ENCODE assay signal across 26 cellular contexts in genomic region chrX:147079974-147080373, GRCh38.
DNase-seq lines count a peak whose midpoint lies in the region; ATAC-seq, FAIRE-seq and TF ChIP-seq lines count a peak whose summit lies in the region.
"Had no signal": no experiment of that assay in that cellular context is flagged by ENCODE, and none has a peak within 500 bp of the region (broad histone marks: within the 10 kb centered on the region; RNA-seq: fewer than 3 reads in every experiment).

No MANE protein-coding gene starts in this region.

- FAIRE-seq in HepG2 (lab: Jason Lieb, UNC) (no peak), astrocyte (lab: Jason Lieb, UNC) (peak; percentile 47), colon (lab: Jason Lieb, UNC) (peak; percentile 95), pancreas (lab: Jason Lieb, UNC) (peak; percentile 64)
- FAIRE-seq: G401.6, GM12891, GM19239 had no signal

- CTCF ChIA-PET in HepG2 (lab: Yijun Ruan, JAX; ENCODE audit: low intra/inter-chr PET ratio, low total read pairs), result no interaction called here

- no peak for DNase-seq in HepG2 (ENCODE audit: low spot score)
- no peak for DNase-seq in right lobe of liver
- DNase-seq in astrocyte (ENCODE audit: low read depth), result no peak
- no peak for DNase-seq in pancreas
- no peak for DNase-seq in cardiac septum (ENCODE audit: low spot score)
- no peak for DNase-seq in pons (ENCODE audit: low spot score)
- DNase-seq in DMS53 treated with DMSO at 0.1 percent for 48 hours (lab: John Stamatoyannopoulos, UW; ENCODE audit: unreplicated experiment), result no peak
- DNase-seq: ACHN; BE2C; C1 segment of cervical spinal cord; CD4-positive, alpha-beta memory T cell; CD4-positive, CD25-positive, alpha-beta regulatory T cell; CD8-positive, alpha-beta memory T cell; COR-L47; DMS 273 treated with DMSO at 0.1 percent for 48 hours; DMS153; DMS53; DMS79 treated with DMSO at 0.1 percent for 48 hours; GF-D8 had no signal

- H3K27me3 Mint-ChIP-seq in astrocyte (ENCODE audit: low read depth, unreplicated experiment), result no peaks in the 10 kb centered on the region
- H3K27me3 Mint-ChIP-seq: CD4-positive, alpha-beta memory T cell; CD4-positive, CD25-positive, alpha-beta regulatory T cell; CD8-positive, alpha-beta memory T cell had no signal

- 0% methylated on average over 2 of the region's 2 CpGs for WGBS in HepG2 (ENCODE audit: low lambda C conversion rate)
- 27% methylated on average over 2 of the region's 2 CpGs for WGBS in right lobe of liver (ENCODE audit: insufficient coverage, low coverage, low lambda C conversion rate, missing lambda C conversion rate)
- WGBS in pancreas, 2 donors, result 31 to 42% methylated on average over 2 of the region's 2 CpGs

- no TSS peak for BruUV-seq in HepG2 (replicated peaks; lab: Mats Ljungman, UMichigan)

- no peaks in the 10 kb centered on the region for H3K9me3 Mint-ChIP-seq in astrocyte (ENCODE audit: unreplicated experiment)
- H3K9me3 Mint-ChIP-seq: CD4-positive, CD25-positive, alpha-beta regulatory T cell had no signal

- no peak overlapping the region for H3K4me3 Mint-ChIP-seq in astrocyte (ENCODE audit: unreplicated experiment)
- H3K4me3 Mint-ChIP-seq: CD14-positive monocyte; CD4-positive, alpha-beta memory T cell; CD4-positive, CD25-positive, alpha-beta regulatory T cell; CD8-positive, alpha-beta memory T cell had no signal

- H3K9ac ChIP-seq in HepG2 (ENCODE audit: insufficient read depth, low read depth, low read length) (no peak overlapping the region), astrocyte (ENCODE audit: low read length) (no peak overlapping the region)
- H3K9ac ChIP-seq: BLaER1 had no signal

- POLR2A ChIA-PET in HepG2 (lab: Yijun Ruan, JAX), result no interaction called here

- intact Hi-C loops in HepG2 (cut with micrococcal nuclease; ENCODE audit: unreplicated experiment), result no loop called here
- intact Hi-C loops in right lobe of liver (cut with DNase I), result no loop called here
- intact Hi-C loops in pancreas (cut with DNase I), result no loop called here
- intact Hi-C loops in cardiac septum (cut with DNase I), result no loop called here

- H3K36me3 Mint-ChIP-seq in astrocyte (ENCODE audit: low read depth, unreplicated experiment), result no peaks in the 10 kb centered on the region
- H3K36me3 Mint-ChIP-seq: CD14-positive monocyte; CD4-positive, alpha-beta memory T cell; CD4-positive, CD25-positive, alpha-beta regulatory T cell; CD8-positive, alpha-beta memory T cell had no signal

- H3K4me1 Mint-ChIP-seq in astrocyte (ENCODE audit: low read depth, unreplicated experiment), result no peaks in the 10 kb centered on the region
- H3K4me1 Mint-ChIP-seq: CD14-positive monocyte; CD4-positive, alpha-beta memory T cell; CD4-positive, CD25-positive, alpha-beta regulatory T cell; CD8-positive, alpha-beta memory T cell had no signal

- in situ Hi-C loops in HepG2 (cut with HindIII; ENCODE audit: extremely low pct_ligation_motif_present, low pct_unique_long_range_greater_than_20kb), result no loop called here

- TF ChIP-seq RAD21 in HepG2 (CRISPR knock-in tag; IDR thresholded peaks at IDR 0.05), result no peak

- H3K79me2 ChIP-seq in HepG2 (ENCODE audit: insufficient read depth, low read length) (no peaks in the 10 kb centered on the region), astrocyte (ENCODE audit: insufficient read depth, low read length) (no peaks in the 10 kb centered on the region)

- ATAC-seq in HepG2 (no peak), right lobe of liver (no peak), pancreas (no peak)

- no peak overlapping the region for H3K27ac ChIP-seq in HepG2 (ENCODE audit: extremely low read length, insufficient read depth, low read length)
- no peak overlapping the region for H3K27ac ChIP-seq in right lobe of liver
- no peak overlapping the region for H3K27ac ChIP-seq in astrocyte (ENCODE audit: low read depth, low read length)
- H3K27ac ChIP-seq in pancreas, result no peak overlapping the region
- H3K27ac ChIP-seq: 22Rv1, BLaER1 had no signal

- H3K4me3 ChIP-seq in HepG2 (replicated peaks in 1 of 3; ENCODE audit: insufficient read depth in 1 of 3, low read depth in 2 of 3, low read length in 3 of 3) (no peak overlapping the region), right lobe of liver (no peak overlapping the region), astrocyte (ENCODE audit: insufficient read depth, low read depth, low read length) (no peak overlapping the region), pancreas (no peak overlapping the region)
- H3K4me3 ChIP-seq: BLaER1 had no signal

- peaks cover 30% of the 10 kb centered on the region for H3K9me3 ChIP-seq in HepG2 (ENCODE audit: low read length)
- H3K9me3 ChIP-seq in right lobe of liver, result no peaks in the 10 kb centered on the region
- no peaks in the 10 kb centered on the region for H3K9me3 ChIP-seq in astrocyte (ENCODE audit: insufficient read depth, low read depth, low read length)
- no peaks in the 10 kb centered on the region for H3K9me3 ChIP-seq in pancreas
- H3K9me3 ChIP-seq: BE2C, BLaER1 had no signal

- TF ChIP-seq CTCF in HepG2 (CRISPR knock-in tag; IDR thresholded peaks at IDR 0.05) (no peak), right lobe of liver (IDR thresholded peaks at IDR 0.05) (no peak), astrocyte (IDR thresholded peaks at IDR 0.05; ENCODE audit: insufficient read depth, low read depth, low read length) (no peak), pancreas (IDR thresholded peaks at IDR 0.05) (no peak)

- no peak overlapping the region for H3K27ac Mint-ChIP-seq in astrocyte (ENCODE audit: unreplicated experiment)
- H3K27ac Mint-ChIP-seq: CD14-positive monocyte; CD4-positive, alpha-beta memory T cell; CD4-positive, CD25-positive, alpha-beta regulatory T cell; CD8-positive, alpha-beta memory T cell had no signal

- H3K27me3 ChIP-seq in HepG2 (ENCODE audit: control insufficient read depth in 1 of 2, insufficient read depth in 2 of 2, low read length in 2 of 2) (no peaks in the 10 kb centered on the region), right lobe of liver (no peaks in the 10 kb centered on the region), astrocyte (ENCODE audit: insufficient read depth, low read length) (no peaks in the 10 kb centered on the region), pancreas (peaks cover 0 to 8% (median 0%) of the 10 kb centered on the region in 4 donors)
- H3K27me3 ChIP-seq: BE2C had no signal

- no peaks in the 10 kb centered on the region for H3K36me3 ChIP-seq in HepG2 (replicated peaks in 1 of 2; ENCODE audit: control insufficient read depth in 1 of 2, insufficient read depth in 2 of 2, low read length in 2 of 2)
- no peaks in the 10 kb centered on the region for H3K36me3 ChIP-seq in right lobe of liver
- H3K36me3 ChIP-seq in astrocyte (ENCODE audit: insufficient read depth, low read length), result no peaks in the 10 kb centered on the region
- H3K36me3 ChIP-seq in pancreas, result no peaks in the 10 kb centered on the region
- H3K36me3 ChIP-seq: BE2C, BLaER1 had no signal

- H4K20me1 ChIP-seq in HepG2 (ENCODE audit: insufficient read depth, low read length) (no peaks in the 10 kb centered on the region), astrocyte (ENCODE audit: insufficient read depth, low read length) (no peaks in the 10 kb centered on the region)
- H4K20me1 ChIP-seq: BLaER1 had no signal

- H2AFZ ChIP-seq in HepG2 (ENCODE audit: low read length) (no peak overlapping the region), astrocyte (ENCODE audit: low read depth, low read length) (no peak overlapping the region)

- TF ChIP-seq POLR2A in HepG2 (IDR thresholded peaks at IDR 0.05; ENCODE audit: insufficient read depth in 1 of 2, low read depth in 2 of 2, low read length in 2 of 2), result no peak
- TF ChIP-seq POLR2A in right lobe of liver (IDR thresholded peaks at IDR 0.05), result no peak

- H3K4me2 ChIP-seq in HepG2 (ENCODE audit: low read depth, low read length) (no peak overlapping the region), astrocyte (ENCODE audit: low read length) (no peak overlapping the region)
- H3K4me2 ChIP-seq: BLaER1 had no signal

- no peaks in the 10 kb centered on the region for H3K4me1 ChIP-seq in HepG2 (ENCODE audit: insufficient read depth, low read length)
- H3K4me1 ChIP-seq in right lobe of liver, result no peaks in the 10 kb centered on the region
- no peaks in the 10 kb centered on the region for H3K4me1 ChIP-seq in astrocyte (ENCODE audit: insufficient read depth, low read length)
- no peaks in the 10 kb centered on the region for H3K4me1 ChIP-seq in pancreas
- H3K4me1 ChIP-seq: BE2C, BLaER1 had no signal

- TF ChIP-seq EP300 in HepG2 (IDR thresholded peaks at IDR 0.05; ENCODE audit: low read depth in 2 of 2, low read length in 2 of 2) (no peak), HepG2 (CRISPR knock-in tag; IDR thresholded peaks at IDR 0.05; ENCODE audit: borderline replicate concordance) (no peak)

TF ChIP-seq in HepG2, 621 proteins besides CTCF, POLR2A, EP300 and RAD21:
- TF ChIP-seq MAFK (conservative IDR thresholded peaks at IDR 0.05 in 1 of 2, IDR thresholded peaks at IDR 0.05 in 1 of 2; ENCODE audit: low read length in 2 of 2) (peak; percentile 30 to 66; a peak in 3 of 4 replicates), ZNF383 (CRISPR knock-in tag; IDR thresholded peaks at IDR 0.05; ENCODE audit: borderline replicate concordance) (no peak), MAFF (IDR thresholded peaks at IDR 0.05; ENCODE audit: low read depth, low read length) (peak; percentile 37; the same call in 1 of the 2 replicates)
